In the genomic region with DNA sequence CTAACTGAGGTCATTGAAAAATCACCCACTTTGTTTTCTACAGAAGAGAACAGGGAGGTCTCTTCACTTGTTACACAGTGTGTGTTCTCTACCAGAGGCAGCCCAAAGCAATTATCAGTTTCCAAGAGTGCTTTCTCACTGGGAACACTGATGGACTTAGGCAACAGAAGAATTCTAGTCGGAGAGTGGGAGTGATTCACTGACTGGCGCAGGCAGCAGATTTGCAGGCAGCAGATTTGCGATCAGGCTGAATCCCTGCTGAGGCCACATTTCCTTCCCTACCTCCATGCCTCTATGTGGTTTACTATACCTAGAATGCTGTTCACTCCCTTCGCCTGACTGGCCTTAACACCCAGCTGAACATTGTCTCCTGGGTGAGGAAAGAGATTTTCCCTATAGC, we compare ENCODE assay signal across 12 cellular contexts. TPM values are rescaled to one million over a fixed set of nuclear protein-coding genes. Genes with fewer than 3 reads are reported as not detected.
DNase-seq lines count a peak whose midpoint lies in the region; ATAC-seq, FAIRE-seq and TF ChIP-seq lines count a peak whose summit lies in the region.
"Had no signal": no experiment of that assay in that cellular context is flagged by ENCODE, and none has a peak within 500 bp of the region (broad histone marks: within the 10 kb centered on the region; RNA-seq: fewer than 3 reads in every experiment).

No MANE protein-coding gene starts in this region.

- H3K9me3 ChIP-seq in GM12878 (replicated peaks; ENCODE audit: control insufficient read depth, insufficient read depth, low read length), result no peaks in the 10 kb centered on the region
- H3K9me3 ChIP-seq: colonic mucosa had no signal

- TF ChIP-seq CTCF in NB4 (IDR thresholded peaks at IDR 0.05; ENCODE audit: low read depth, low read length), result no peak
- no peak for TF ChIP-seq CTCF in GM12878 (IDR thresholded peaks at IDR 0.05 in 2 of 3, conservative IDR thresholded peaks at IDR 0.05 in 1 of 3; ENCODE audit: control insufficient read depth in 2 of 3, extremely low read depth in 1 of 3, insufficient read depth in 1 of 3, low read depth in 3 of 3, low read length in 3 of 3)

- CTCF ChIA-PET in GM12878 (lab: Yijun Ruan, JAX), result interaction anchor here (1.2 kb wide), 1 partner anchor 321 kb away, joined by 3 read pairs; no protein-coding TSS in a partner anchor

- intact Hi-C loops in GM12878 (cut with micrococcal nuclease; ENCODE audit: unreplicated experiment), result no loop called here

- peaks cover 0 to 9% of the 10 kb centered on the region in 2 experiments; a peak in 2 of 4 replicates for H3K36me3 ChIP-seq in GM12878 (ENCODE audit: control insufficient read depth in 2 of 2, insufficient read depth in 2 of 2, low read length in 1 of 2)
- H3K36me3 ChIP-seq: colonic mucosa had no signal

- no peak for TF ChIP-seq EP300 in GM12878 (IDR thresholded peaks at IDR 0.05; ENCODE audit: borderline replicate concordance in 1 of 2, control insufficient read depth in 1 of 2, low read depth in 2 of 2, low read length in 2 of 2)

- FAIRE-seq in GM12878 (lab: Jason Lieb, UNC), result no peak

- ATAC-seq in GM12878 (peak; percentile 26), left lobe of liver (no peak), GM19035 (IDR thresholded peaks at IDR 0.05; ENCODE audit: unreplicated experiment) (no peak)

- 96% methylated on average over 4 of the region's 4 CpGs for WGBS in GM12878 (ENCODE audit: insufficient coverage, insufficient replicate concordance, low lambda C conversion rate, missing lambda C conversion rate)

- no peak for TF ChIP-seq POLR2A in NB4 (IDR thresholded peaks at IDR 0.05; ENCODE audit: extremely low read depth, insufficient read length)
- no peak for TF ChIP-seq POLR2A in GM12878 (IDR thresholded peaks at IDR 0.05; ENCODE audit: low read depth, low read length)

- no peaks in the 10 kb centered on the region for H4K20me1 ChIP-seq in GM12878 (ENCODE audit: control insufficient read depth, insufficient read depth)

- peak; percentile 19 for DNase-seq in GF-D8 (lab: John Stamatoyannopoulos, UW)
- DNase-seq in NB4 (ENCODE audit: low read depth), result peak; percentile 62
- DNase-seq in GM12878 (ENCODE audit: low read depth, low spot score), result no peak
- peak; percentile 17 for DNase-seq in occipital lobe (lab: John Stamatoyannopoulos, UW)
- DNase-seq in left lobe of liver (ENCODE audit: low spot score), result no peak
- DNase-seq in AG08395 (ENCODE audit: low spot score), result no peak
- DNase-seq: activated CD8-positive, alpha-beta memory T cell treated with anti-CD3 and anti-CD28 coated beads, Interleukin-2, amount 50 U/mL, for 48 hours; colonic mucosa; DMS79; midbrain; NCI-H510A treated with DMSO at 0.1 percent for 48 hours had no signal

- BruUV-seq in GM12878 (replicated peaks; lab: Mats Ljungman, UMichigan), result no TSS peak

- in situ Hi-C loops in GM12878 (cut with MboI), result no loop called here

- RAD21 ChIA-PET in GM12878 (lab: Charles Lee; ENCODE audit: unreplicated experiment), result no interaction called here

- peak overlapping the region; percentile 27; the same call in 1 of the 2 replicates for H3K27ac ChIP-seq in GM12878 (ENCODE audit: control insufficient read depth, insufficient read depth)
- H3K27ac ChIP-seq: colonic mucosa had no signal

- SMC1A ChIA-PET in GM12878 (lab: Charles Lee; ENCODE audit: uncharacterized antibody, unreplicated experiment), result interaction anchor here (1.0 to 1.3 kb wide), 2 partner anchors 320 to 321 kb away, joined by 3 to 4 read pairs; no protein-coding TSS in a partner anchor

- no peak overlapping the region for H2AFZ ChIP-seq in GM12878 (ENCODE audit: control insufficient read depth, low read depth, low read length)

- TF ChIP-seq RAD21 in GM12878 (IDR thresholded peaks at IDR 0.05; ENCODE audit: insufficient read depth, low read depth, low read length), result no peak

- H3K4me1 ChIP-seq in GM12878 (ENCODE audit: control insufficient read depth, insufficient read depth, low read length), result no peaks in the 10 kb centered on the region
- H3K4me1 ChIP-seq: colonic mucosa had no signal

- no peak overlapping the region for H3K9ac ChIP-seq in GM12878 (ENCODE audit: control insufficient read depth, insufficient read depth, low read length)

- H3K27me3 ChIP-seq in GM12878 (replicated peaks in 1 of 2; ENCODE audit: control insufficient read depth in 2 of 2, insufficient read depth in 2 of 2, low read length in 1 of 2), result no peaks in the 10 kb centered on the region
- H3K27me3 ChIP-seq: colonic mucosa had no signal

- POLR2A ChIA-PET in GM12878 (lab: Charles Lee), result no interaction called here

- H3K4me3 ChIP-seq in NB4 (ENCODE audit: low read depth, low read length) (no peak overlapping the region), GM12878 (no peak overlapping the region)
- H3K4me3 ChIP-seq: colonic mucosa had no signal

- H3K79me2 ChIP-seq in GM12878 (ENCODE audit: control insufficient read depth, insufficient read depth, low read length), result no peaks in the 10 kb centered on the region

- no peak overlapping the region for H3K4me2 ChIP-seq in GM12878 (ENCODE audit: control insufficient read depth, insufficient read depth)

TF ChIP-seq in GM12878, 131 proteins besides CTCF, POLR2A, EP300 and RAD21 (continues in another document):
- TF ChIP-seq, protein P1, sequence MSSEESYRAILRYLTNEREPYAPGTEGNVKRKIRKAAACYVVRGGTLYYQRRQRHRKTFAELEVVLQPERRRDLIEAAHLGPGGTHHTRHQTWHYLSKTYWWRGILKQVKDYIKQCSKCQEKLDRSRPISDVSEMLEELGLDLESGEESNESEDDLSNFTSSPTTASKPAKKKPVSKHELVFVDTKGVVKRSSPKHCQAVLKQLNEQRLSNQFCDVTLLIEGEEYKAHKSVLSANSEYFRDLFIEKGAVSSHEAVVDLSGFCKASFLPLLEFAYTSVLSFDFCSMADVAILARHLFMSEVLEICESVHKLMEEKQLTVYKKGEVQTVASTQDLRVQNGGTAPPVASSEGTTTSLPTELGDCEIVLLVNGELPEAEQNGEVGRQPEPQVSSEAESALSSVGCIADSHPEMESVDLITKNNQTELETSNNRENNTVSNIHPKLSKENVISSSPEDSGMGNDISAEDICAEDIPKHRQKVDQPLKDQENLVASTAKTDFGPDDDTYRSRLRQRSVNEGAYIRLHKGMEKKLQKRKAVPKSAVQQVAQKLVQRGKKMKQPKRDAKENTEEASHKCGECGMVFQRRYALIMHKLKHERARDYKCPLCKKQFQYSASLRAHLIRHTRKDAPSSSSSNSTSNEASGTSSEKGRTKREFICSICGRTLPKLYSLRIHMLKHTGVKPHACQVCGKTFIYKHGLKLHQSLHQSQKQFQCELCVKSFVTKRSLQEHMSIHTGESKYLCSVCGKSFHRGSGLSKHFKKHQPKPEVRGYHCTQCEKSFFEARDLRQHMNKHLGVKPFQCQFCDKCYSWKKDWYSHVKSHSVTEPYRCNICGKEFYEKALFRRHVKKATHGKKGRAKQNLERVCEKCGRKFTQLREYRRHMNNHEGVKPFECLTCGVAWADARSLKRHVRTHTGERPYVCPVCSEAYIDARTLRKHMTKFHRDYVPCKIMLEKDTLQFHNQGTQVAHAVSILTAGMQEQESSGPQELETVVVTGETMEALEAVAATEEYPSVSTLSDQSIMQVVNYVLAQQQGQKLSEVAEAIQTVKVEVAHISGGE (CRISPR knock-in tag; IDR thresholded peaks at IDR 0.05), result no peak
- TF ChIP-seq MYC (IDR thresholded peaks at IDR 0.05; ENCODE audit: insufficient read depth, insufficient read length, insufficient replicate concordance, low read length, severe bottlenecking) (no peak), PAX5 (IDR thresholded peaks at IDR 0.05; ENCODE audit: borderline replicate concordance, low read depth, low read length) (no peak), NR2C2 (IDR thresholded peaks at IDR 0.05; ENCODE audit: borderline replicate concordance, control insufficient read depth, insufficient read length, low read depth) (no peak), STAT3 (IDR thresholded peaks at IDR 0.05; ENCODE audit: low read depth, low read length) (no peak), CBX3 (IDR thresholded peaks at IDR 0.05; ENCODE audit: borderline replicate concordance, low read depth) (no peak)
- TF ChIP-seq, protein P2, sequence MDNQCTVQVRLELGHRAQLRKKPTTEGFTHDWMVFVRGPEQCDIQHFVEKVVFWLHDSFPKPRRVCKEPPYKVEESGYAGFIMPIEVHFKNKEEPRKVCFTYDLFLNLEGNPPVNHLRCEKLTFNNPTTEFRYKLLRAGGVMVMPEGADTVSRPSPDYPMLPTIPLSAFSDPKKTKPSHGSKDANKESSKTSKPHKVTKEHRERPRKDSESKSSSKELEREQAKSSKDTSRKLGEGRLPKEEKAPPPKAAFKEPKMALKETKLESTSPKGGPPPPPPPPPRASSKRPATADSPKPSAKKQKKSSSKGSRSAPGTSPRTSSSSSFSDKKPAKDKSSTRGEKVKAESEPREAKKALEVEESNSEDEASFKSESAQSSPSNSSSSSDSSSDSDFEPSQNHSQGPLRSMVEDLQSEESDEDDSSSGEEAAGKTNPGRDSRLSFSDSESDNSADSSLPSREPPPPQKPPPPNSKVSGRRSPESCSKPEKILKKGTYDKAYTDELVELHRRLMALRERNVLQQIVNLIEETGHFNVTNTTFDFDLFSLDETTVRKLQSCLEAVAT (IDR thresholded peaks at IDR 0.05), result no peak

RNA-seq across cellular contexts. Expression of a gene that starts 6.6 kb away (rescaled TPM):
- total RNA-seq in GM12878 (2013; cell fraction: nucleolus; rRNA removed), result 13.6 and 14.8 TPM in 2 replicates
- total RNA-seq in GM12878 (2014; rRNA removed) (74.3 and 82.6 TPM in 2 replicates), GM12878 (2014; rRNA removed; fragmentation: Illumina TruSeq; extraction: Trizol) (42.1 and 42.4 TPM in 2 replicates), GM12878 (2021) (44.5 and 53.7 TPM in 2 replicates), occipital lobe (27.6 TPM), left lobe of liver (58.0 TPM)
- 55.1 TPM for polyA plus RNA-seq in GM12878 (2011; ENCODE audit: low read depth)
- polyA plus RNA-seq in GM12878 (2011; rRNA removed) (100 and 114 TPM in 2 replicates), GM12878 (2014; fragmentation: Illumina TruSeq; extraction: Trizol) (26.2 and 70.2 TPM in 2 replicates), GM12878 (2014; fragmentation: Nextera tagmentation; extraction: Ambion mirVana) (10 to 100 TPM; 60.1 to 65.1 TPM), GM12878 (2014; rRNA removed) (69.9 and 88.7 TPM in 2 replicates), GM12878 (2016; fragmentation: Nextera tagmentation; extraction: Ambion mirVana) (100 to 1,000 TPM; 135 to 140 TPM)
- 74.0 and 96.8 TPM in 2 replicates for polyA plus RNA-seq in GM12878 (2011; cell fraction: cytosol; rRNA removed)
- 53.2 and 71.9 TPM in 2 replicates for polyA plus RNA-seq in GM12878 (2011; cell fraction: nucleus; rRNA removed)
- 43.1 and 65.6 TPM in 2 replicates for polyA plus RNA-seq in GM12878 (2012)
- polyA minus RNA-seq in GM12878 (2011; rRNA and poly(A)+ RNA removed), result 23.6 and 34.9 TPM in 2 replicates
- 6.3 and 20.0 TPM in 2 replicates for polyA minus RNA-seq in GM12878 (2011; cell fraction: cytosol; rRNA and poly(A)+ RNA removed)
- polyA minus RNA-seq in GM12878 (2011; cell fraction: nucleus; rRNA and poly(A)+ RNA removed), result 19.2 and 26.4 TPM in 2 replicates

Comparison
In these comparisons a context has a peak if more than half of its experiments do, and no peak if none do; other contexts are left out.
1. DNase-seq: peak in GF-D8 (single experiment), NB4 (single experiment) and occipital lobe (single experiment); none in GM12878 (single experiment), left lobe of liver (single experiment) and AG08395 (single experiment).